In the genomic region with DNA sequence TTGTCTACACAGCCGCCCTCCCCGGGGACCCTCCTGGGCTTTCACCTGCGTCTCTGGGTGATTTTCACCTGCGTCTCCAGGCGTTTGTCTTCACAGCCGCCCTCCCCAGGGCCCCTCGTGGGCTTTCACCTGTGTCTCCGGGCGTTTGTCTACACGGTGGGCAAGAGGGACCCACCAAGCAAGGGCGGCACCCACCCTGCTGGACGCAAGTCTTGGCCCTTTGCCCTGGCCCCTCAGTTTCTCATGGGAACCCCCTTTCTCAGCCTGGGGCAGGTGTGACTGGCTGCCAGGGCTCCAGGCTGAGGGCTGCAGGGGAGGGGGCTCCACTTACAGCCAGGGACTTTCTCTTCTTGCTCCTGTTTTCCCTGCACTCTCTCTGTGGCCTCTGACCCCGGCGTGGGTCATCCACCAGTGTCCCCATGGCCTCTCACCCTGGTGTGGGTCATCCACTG, we compare ENCODE assay signal across 24 cellular contexts.
"Had no signal": no experiment of that assay in that cellular context is flagged by ENCODE, and none has a peak within 500 bp of the region (broad histone marks: within the 10 kb centered on the region; RNA-seq: fewer than 3 reads in every experiment).

No MANE protein-coding gene starts in this region.

- DNase-seq: activated CD4-positive, alpha-beta T cell treated with anti-CD3 and anti-CD28 coated beads, Interleukin-2, amount 10 ng/mL, durations not matched to agents 7 days and 5 days; activated CD4-positive, CD25-positive, alpha-beta regulatory T cell treated with anti-CD3 and anti-CD28 coated beads, Interleukin-2, amount 50 U/mL, for 72 hours; activated CD8-positive, alpha-beta memory T cell treated with anti-CD3 and anti-CD28 coated beads, Interleukin-2, amount 10 ng/mL, durations not matched to agents 7 days and 5 days; activated CD8-positive, alpha-beta T cell treated with anti-CD3 and anti-CD28 coated beads for 36 hours; activated gamma-delta T cell treated with Interleukin-2 at 50 U/mL for 16 hours; activated T-cell treated with anti-CD3 and anti-CD28 coated beads for 4 hours; amniotic stem cell; left colon; naive thymus-derived CD4-positive, alpha-beta T cell; retina; stimulated activated CD4-positive, alpha-beta T cell treated with anti-CD3 and anti-CD28 coated beads, Interleukin-12 subunit alpha, Interleukin-12 subunit beta, amount 100 ng/mL, for 4 hours; stimulated activated naive CD8-positive, alpha-beta T cell treated with anti-CD3 and anti-CD28 coated beads, Interleukin-15, amount 100 ng/mL, for 72 hours; T-cell; uterus had no signal

- H3K9me3 ChIP-seq: breast epithelium, gastroesophageal sphincter, tibial nerve, uterus had no signal

- H3K4me1 ChIP-seq: breast epithelium, gastroesophageal sphincter, tibial nerve, uterus had no signal

- H3K4me1 Mint-ChIP-seq: activated CD4-positive, alpha-beta T cell treated with anti-CD3 and anti-CD28 coated beads, Interleukin-2, amount 10 ng/mL, durations not matched to agents 7 days and 5 days; activated CD8-positive, alpha-beta memory T cell treated with anti-CD3 and anti-CD28 coated beads, Interleukin-2, amount 10 ng/mL, durations not matched to agents 7 days and 5 days; naive thymus-derived CD4-positive, alpha-beta T cell; neural crest cell; stimulated activated naive CD8-positive, alpha-beta T cell treated with anti-CD3 and anti-CD28 coated beads, Interleukin-15, amount 100 ng/mL, for 72 hours; T-cell had no signal

- H3K27ac ChIP-seq: breast epithelium, coronary artery, epithelial cell of prostate, gastroesophageal sphincter, tibial nerve, uterus, VCaP had no signal

- H3K36me3 Mint-ChIP-seq: activated CD8-positive, alpha-beta memory T cell treated with anti-CD3 and anti-CD28 coated beads, Interleukin-2, amount 10 ng/mL, durations not matched to agents 7 days and 5 days; activated naive CD8-positive, alpha-beta T cell; T-cell had no signal

- H3K9me3 Mint-ChIP-seq: T-cell had no signal

- H3K4me3 Mint-ChIP-seq: activated CD4-positive, alpha-beta T cell treated with anti-CD3 and anti-CD28 coated beads, Interleukin-2, amount 10 ng/mL, durations not matched to agents 7 days and 5 days; activated CD8-positive, alpha-beta memory T cell treated with anti-CD3 and anti-CD28 coated beads, Interleukin-2, amount 10 ng/mL, durations not matched to agents 7 days and 5 days; activated CD8-positive, alpha-beta T cell treated with anti-CD3 and anti-CD28 coated beads for 36 hours; activated naive CD8-positive, alpha-beta T cell; naive thymus-derived CD4-positive, alpha-beta T cell; neural crest cell; stimulated activated naive CD8-positive, alpha-beta T cell treated with anti-CD3 and anti-CD28 coated beads, Interleukin-15, amount 100 ng/mL, for 72 hours; T-cell; T-helper 2 cell treated with Interferon-gamma antibody and Interleukin-4, amounts not matched to agents 5 μg/mL and 100 μg/mL, for 36 hours had no signal

- H3K4me3 ChIP-seq: breast epithelium, coronary artery, gastroesophageal sphincter, lung, tibial nerve, uterus had no signal

- H3K27ac Mint-ChIP-seq: activated CD4-positive, alpha-beta T cell treated with anti-CD3 and anti-CD28 coated beads, Interleukin-2, amount 10 ng/mL, durations not matched to agents 7 days and 5 days; activated CD8-positive, alpha-beta memory T cell treated with anti-CD3 and anti-CD28 coated beads, Interleukin-2, amount 10 ng/mL, durations not matched to agents 7 days and 5 days; activated CD8-positive, alpha-beta T cell treated with anti-CD3 and anti-CD28 coated beads for 36 hours; activated naive CD8-positive, alpha-beta T cell; naive thymus-derived CD4-positive, alpha-beta T cell; stimulated activated naive CD8-positive, alpha-beta T cell treated with anti-CD3 and anti-CD28 coated beads, Interleukin-15, amount 100 ng/mL, for 72 hours; T-helper 2 cell treated with Interferon-gamma antibody and Interleukin-4, amounts not matched to agents 5 μg/mL and 100 μg/mL, for 36 hours had no signal

- H3K36me3 ChIP-seq: breast epithelium, gastroesophageal sphincter, tibial nerve, uterus had no signal

- ATAC-seq: activated CD8-positive, alpha-beta memory T cell treated with anti-CD3 and anti-CD28 coated beads, Interleukin-2, amount 10 ng/mL, durations not matched to agents 7 days and 5 days; activated CD8-positive, alpha-beta T cell treated with anti-CD3 and anti-CD28 coated beads for 36 hours; gastroesophageal sphincter; left colon; naive thymus-derived CD4-positive, alpha-beta T cell; stimulated activated naive CD8-positive, alpha-beta T cell treated with anti-CD3 and anti-CD28 coated beads, Interleukin-15, amount 100 ng/mL, for 72 hours; T-cell had no signal
